8 cellular contexts compared by ENCODE assay signal in the genomic region with DNA sequence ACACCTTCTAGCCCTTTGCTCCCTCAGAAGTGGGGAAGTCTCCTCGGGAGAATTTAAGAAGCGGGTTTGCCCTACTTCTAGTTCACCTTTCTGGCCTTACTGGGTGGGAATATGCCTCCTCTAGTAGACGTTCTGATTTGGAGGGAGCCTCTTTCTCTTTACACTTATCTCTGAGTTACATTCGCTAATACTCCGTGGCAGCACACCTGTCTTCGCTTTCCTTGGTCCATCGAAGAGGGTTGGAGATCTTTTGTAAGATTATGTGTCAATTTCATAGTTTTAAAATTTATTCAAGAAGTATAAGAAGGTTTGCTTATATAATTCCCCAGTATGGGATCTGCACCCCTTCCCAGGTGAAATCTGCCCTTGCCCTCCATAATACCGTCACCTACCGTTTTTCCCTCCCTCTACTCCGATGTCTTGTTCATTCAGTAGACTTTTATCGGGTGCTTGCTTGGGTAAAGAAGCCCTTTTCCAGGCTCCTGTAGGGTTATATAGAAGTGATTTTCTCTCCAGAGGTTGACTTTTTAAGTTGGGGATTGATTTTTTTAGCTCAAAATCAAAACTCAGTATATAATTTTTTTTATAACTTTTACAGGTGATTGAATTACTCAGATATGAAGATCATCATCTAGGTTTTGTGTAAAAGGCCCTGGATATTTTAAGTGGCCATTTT. TPM values are rescaled to one million over a fixed set of nuclear protein-coding genes. Genes with fewer than 3 reads are reported as not detected.
DNase-seq lines count a peak whose midpoint lies in the region; ATAC-seq and TF ChIP-seq lines count a peak whose summit lies in the region.

No MANE protein-coding gene starts in this region.

- H2AFZ ChIP-seq in Karpas-422 (ENCODE audit: low read length): no peak overlapping the region

- H3K4me1 Mint-ChIP-seq in CD14-positive monocyte (peaks cover 54% of the 10 kb centered on the region), memory B cell (peaks cover 30% of the 10 kb centered on the region)

- no peak for TF ChIP-seq CTCF in CD14-positive monocyte (IDR thresholded peaks at IDR 0.05)
- no peak for TF ChIP-seq CTCF in brain microvascular endothelial cell (IDR thresholded peaks at IDR 0.05; ENCODE audit: low read depth, low read length, missing control alignments)
- TF ChIP-seq CTCF in uterus (IDR thresholded peaks at IDR 0.05): no peak

- peaks cover 0 to 4% (median 0%) of the 10 kb centered on the region in 7 donors for H3K9me3 Mint-ChIP-seq in CD14-positive monocyte
- H3K9me3 Mint-ChIP-seq in memory B cell: no peaks in the 10 kb centered on the region

- H3K4me1 ChIP-seq in Karpas-422 (ENCODE audit: low read length): peaks cover 54% of the 10 kb centered on the region
- peaks cover 0 to under 1% of the 10 kb centered on the region in 2 donors for H3K4me1 ChIP-seq in uterus

- H3K27me3 ChIP-seq in Karpas-422 (ENCODE audit: low read length): no peaks in the 10 kb centered on the region
- H3K27me3 ChIP-seq in brain microvascular endothelial cell (replicated peaks): no peaks in the 10 kb centered on the region
- H3K27me3 ChIP-seq in uterus: no peaks in the 10 kb centered on the region

- TF ChIP-seq POLR2A in uterus (IDR thresholded peaks at IDR 0.05): no peak

- DNase-seq in CD14-positive monocyte (ENCODE audit: low spot score) (no peak), Karpas-422 (peak; percentile 46), brain microvascular endothelial cell (no peak), memory B cell (ENCODE audit: low spot score in 2 of 2) (no peak), uterus (no peak), activated gamma-delta T cell treated with Interleukin-2 at 50 U/mL for 16 hours (no peak)

- ATAC-seq in memory B cell (ENCODE audit: low read depth): no peak
- no peak for ATAC-seq in HG02798 (IDR thresholded peaks at IDR 0.05; ENCODE audit: poor library complexity, unreplicated experiment)
- no peak for ATAC-seq in GM21528 (IDR thresholded peaks at IDR 0.05; ENCODE audit: low FRiP score, unreplicated experiment)

- peak overlapping the region; percentile 99 for H3K9ac ChIP-seq in Karpas-422 (ENCODE audit: low read length)

- H3K36me3 ChIP-seq in Karpas-422 (ENCODE audit: insufficient read depth, low read length) (peaks cover 38% of the 10 kb centered on the region), brain microvascular endothelial cell (replicated peaks) (peaks cover 3% of the 10 kb centered on the region), uterus (no peaks in the 10 kb centered on the region)

- H3K36me3 Mint-ChIP-seq in CD14-positive monocyte (peaks cover 16 to 19% of the 10 kb centered on the region in 2 donors), memory B cell (peaks cover 11% of the 10 kb centered on the region)

- H3K27ac Mint-ChIP-seq in CD14-positive monocyte: peak overlapping the region; percentile 99 to 100 (median 99)
- peak overlapping the region; percentile 99 for H3K27ac Mint-ChIP-seq in memory B cell

- intact Hi-C loops in CD14-positive monocyte (cut with micrococcal nuclease): loop anchor here in 1 of 2 donors (5.0 to 10.0 kb wide), 3 partner anchors 32 to 1180 kb away; partner anchors contain the start of gene IL6ST
- intact Hi-C loops in uterus (cut with DNase I; ENCODE audit: low total_unique reads): no loop called here

- H4K20me1 ChIP-seq in Karpas-422 (ENCODE audit: insufficient read depth, low read depth, low read length): peaks cover 48% of the 10 kb centered on the region

- H3K4me2 ChIP-seq in Karpas-422 (ENCODE audit: low read depth, low read length, poor library complexity, severe bottlenecking): peak overlapping the region; percentile 75

- peak overlapping the region; percentile 89 to 96 for H3K4me3 Mint-ChIP-seq in CD14-positive monocyte
- H3K4me3 Mint-ChIP-seq in memory B cell: peak overlapping the region; percentile 98

- no peaks in the 10 kb centered on the region for H3K9me2 ChIP-seq in Karpas-422 (replicated peaks; ENCODE audit: insufficient read depth, low read length)

- H3K9me3 ChIP-seq in Karpas-422 (ENCODE audit: low read length): no peaks in the 10 kb centered on the region
- no peaks in the 10 kb centered on the region for H3K9me3 ChIP-seq in uterus

- peaks cover 62% of the 10 kb centered on the region for H3K79me2 ChIP-seq in Karpas-422 (ENCODE audit: low read length)

- H3K27ac ChIP-seq in Karpas-422 (ENCODE audit: low read length) (peak overlapping the region; percentile 90), brain microvascular endothelial cell (peak overlapping the region; percentile 99), uterus (peak overlapping the region; percentile 100)

- peak overlapping the region; percentile 98 for H3K4me3 ChIP-seq in Karpas-422 (ENCODE audit: low read length)
- peak overlapping the region; percentile 97 for H3K4me3 ChIP-seq in brain microvascular endothelial cell (ENCODE audit: low read depth, low read length)
- H3K4me3 ChIP-seq in uterus: peak overlapping the region; percentile 95 to 99

- in situ Hi-C loops in brain microvascular endothelial cell (cut with HindIII; ENCODE audit: low pct_ligation_motif_present, low sequenced_read_pairs): no loop called here

- H3K27me3 Mint-ChIP-seq in CD14-positive monocyte (ENCODE audit: low read depth in 3 of 3) (peaks cover 0 to 2% (median 0%) of the 10 kb centered on the region in 3 donors), memory B cell (no peaks in the 10 kb centered on the region)

RNA-seq across cellular contexts. Expression of gene GPBP1, which starts 1.1 kb away (rescaled TPM):
- polyA plus RNA-seq in CD14-positive monocyte: 10 to 100 TPM; 23.2 to 43.7 TPM
- 67.3 and 69.0 TPM in 2 replicates for total RNA-seq in Karpas-422 (2014; rRNA removed; shearing (Covaris generic); ENCODE audit: low replicate concordance)
- total RNA-seq in uterus: 100 to 1,000 TPM in 2 of 4 donors, 10 to 100 TPM in 2; 53.5 to 171 (median 99.6) TPM
